Comparison of ENCODE assay signal across 13 cellular contexts in the genomic region with DNA sequence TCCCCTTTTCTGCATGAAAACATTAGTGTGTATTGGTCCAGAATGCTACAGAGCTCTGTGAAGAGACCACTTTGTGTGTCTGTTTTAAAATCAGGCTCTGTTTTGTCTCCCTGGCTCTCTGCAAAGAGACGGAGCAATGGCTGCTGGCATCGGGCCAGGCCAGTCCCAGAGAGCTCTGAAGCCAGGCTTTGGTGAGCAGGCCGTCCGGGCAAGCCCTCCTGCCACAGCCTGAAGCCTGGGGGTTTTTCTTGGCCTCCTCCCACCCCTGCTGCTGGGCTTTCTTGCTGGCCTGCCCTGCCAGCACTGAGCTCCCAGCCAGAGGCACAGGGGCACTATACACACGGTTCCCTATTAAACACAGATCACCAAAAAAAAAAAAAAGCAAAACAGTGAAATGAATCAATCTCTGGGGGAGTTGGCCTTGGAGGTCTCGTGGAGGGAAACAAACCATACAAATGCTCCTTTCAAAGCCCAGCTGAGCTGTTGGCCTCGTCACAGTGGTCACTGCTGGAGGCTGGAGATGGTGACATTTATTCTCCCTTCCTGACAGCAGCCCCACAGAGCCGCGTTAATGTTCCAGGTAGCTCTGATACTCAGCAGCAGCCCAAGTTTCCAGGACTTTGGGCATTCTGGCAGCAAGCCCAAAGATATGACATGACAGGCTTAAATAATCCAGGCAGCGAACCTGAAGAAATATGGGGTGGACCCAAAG.
DNase-seq lines count a peak whose midpoint lies in the region; ATAC-seq and TF ChIP-seq lines count a peak whose summit lies in the region.
"Had no signal": no experiment of that assay in that cellular context is flagged by ENCODE, and none has a peak within 500 bp of the region (broad histone marks: within the 10 kb centered on the region; RNA-seq: fewer than 3 reads in every experiment).

No MANE protein-coding gene starts in this region.

- H3K9me3 Mint-ChIP-seq in progenitor cell of endocrine pancreas (ENCODE audit: low read depth), result no peaks in the 10 kb centered on the region

- intact Hi-C loops in IMR-90 (cut with micrococcal nuclease), result no loop called here
- intact Hi-C loops in left cardiac atrium (cut with DNase I), result no loop called here

- no peak overlapping the region for H4K8ac ChIP-seq in IMR-90 (ENCODE audit: low read depth in 2 of 2, low read length in 2 of 2)

- H3K4me1 ChIP-seq in IMR-90 (ENCODE audit: control insufficient read depth, insufficient read depth, low read length), result no peaks in the 10 kb centered on the region
- H3K4me1 ChIP-seq: Caco-2, colonic mucosa, upper lobe of right lung had no signal

- H3K36me3 ChIP-seq in IMR-90 (ENCODE audit: control insufficient read depth, insufficient read depth, low read length), result no peaks in the 10 kb centered on the region
- H3K36me3 ChIP-seq: colonic mucosa, upper lobe of right lung had no signal

- no peak overlapping the region for H4K91ac ChIP-seq in IMR-90 (ENCODE audit: insufficient read depth, low read depth, low read length)

- no peak overlapping the region for H3K4me2 ChIP-seq in IMR-90 (ENCODE audit: low read depth, low read length)

- H2AK5ac ChIP-seq in IMR-90 (ENCODE audit: low read depth, low read length), result no peak overlapping the region

- no peak overlapping the region for H2BK15ac ChIP-seq in IMR-90 (ENCODE audit: low read depth, low read length)

- POLR2A ChIA-PET in IMR-90 (lab: Charles Lee; ENCODE audit: unreplicated experiment), result no interaction called here

- no peak for TF ChIP-seq CTCF in IMR-90 (conservative IDR thresholded peaks at IDR 0.05; ENCODE audit: low read depth, low read length)
- TF ChIP-seq CTCF in progenitor cell of endocrine pancreas (IDR thresholded peaks at IDR 0.05; ENCODE audit: unreplicated experiment), result no peak

- H3K4me3 ChIP-seq in IMR-90 (ENCODE audit: insufficient read depth, low read depth, low read length), result no peak overlapping the region
- H3K4me3 ChIP-seq: colonic mucosa, upper lobe of right lung had no signal

- H2AFZ ChIP-seq in IMR-90 (replicated peaks; ENCODE audit: low read length, poor library complexity), result peak overlapping the region; percentile 10

- in situ Hi-C loops in IMR-90 (cut with MboI; ENCODE audit: low sequenced_read_pairs), result no loop called here

- no peak overlapping the region for H3K56ac ChIP-seq in IMR-90 (ENCODE audit: extremely low read depth, insufficient read depth, low read length)

- no peak overlapping the region for H2AK9ac ChIP-seq in IMR-90 (replicated peaks; ENCODE audit: low read depth, low read length, poor library complexity)

- no peak overlapping the region for H2BK5ac ChIP-seq in IMR-90 (ENCODE audit: low read depth, low read length, poor library complexity, severe bottlenecking)

- no peak overlapping the region for H2BK20ac ChIP-seq in IMR-90 (ENCODE audit: low read depth, low read length)

- TF ChIP-seq RAD21 in IMR-90 (IDR thresholded peaks at IDR 0.05; ENCODE audit: low read length), result no peak

- 36% methylated on average over 5 of the region's 10 CpGs; no CpG with 5 or more reads in 1 of the 2 experiments for WGBS in IMR-90 (ENCODE audit: extremely low coverage in 2 of 2, insufficient read length in 1 of 2), 2 experiments

- H2BK120ac ChIP-seq in IMR-90 (ENCODE audit: low read depth, low read length), result no peak overlapping the region

- no peak overlapping the region for H3K4ac ChIP-seq in IMR-90 (ENCODE audit: low read depth, low read length)

- TF ChIP-seq POLR2A in IMR-90 (IDR thresholded peaks at IDR 0.05; ENCODE audit: low read depth, low read length), result no peak

- no peak overlapping the region for H3K18ac ChIP-seq in IMR-90 (ENCODE audit: low read depth, low read length)

- no peaks in the 10 kb centered on the region for H4K20me1 ChIP-seq in IMR-90 (ENCODE audit: insufficient read depth, low read length)

- BruUV-seq in IMR-90 (replicated peaks; lab: Mats Ljungman, UMichigan), result no TSS peak

- no peak overlapping the region for H3K4me3 Mint-ChIP-seq in progenitor cell of endocrine pancreas (ENCODE audit: low read depth)
- H3K4me3 Mint-ChIP-seq: naive thymus-derived CD4-positive, alpha-beta T cell had no signal

- H3K36me3 Mint-ChIP-seq in progenitor cell of endocrine pancreas (ENCODE audit: insufficient read depth), result no peaks in the 10 kb centered on the region

- H3K79me1 ChIP-seq in IMR-90 (ENCODE audit: low read depth in 1 of 2, low read length in 2 of 2), result no peaks in the 10 kb centered on the region

- no peak overlapping the region for H4K5ac ChIP-seq in IMR-90 (ENCODE audit: low read depth, low read length)

- H3K9me1 ChIP-seq in IMR-90 (ENCODE audit: insufficient read depth, low read length), result no peaks in the 10 kb centered on the region

- peaks cover 15% of the 10 kb centered on the region; the same call in 1 of the 2 replicates for H3K27me3 ChIP-seq in IMR-90 (ENCODE audit: control insufficient read depth, insufficient read depth, low read length)
- H3K27me3 ChIP-seq: colonic mucosa, upper lobe of right lung had no signal

- dilution Hi-C loops in IMR-90 (cut with HindIII; ENCODE audit: low sequenced_read_pairs, unreplicated experiment), result no loop called here

- ATAC-seq in IMR-90 (ENCODE audit: low read depth) (no peak; the same call in 1 of the 2 replicates), left cardiac atrium (peak; percentile 74 to 83), HG02884 (IDR thresholded peaks at IDR 0.05; ENCODE audit: unreplicated experiment) (no peak), HG02870 (IDR thresholded peaks at IDR 0.05; ENCODE audit: unreplicated experiment) (no peak), HG03469 (IDR thresholded peaks at IDR 0.05; ENCODE audit: unreplicated experiment) (no peak), GM21515 (IDR thresholded peaks at IDR 0.05; ENCODE audit: unreplicated experiment) (no peak)
- ATAC-seq: naive thymus-derived CD4-positive, alpha-beta T cell; upper lobe of right lung had no signal

- peaks cover 7% of the 10 kb centered on the region for H3K4me1 Mint-ChIP-seq in progenitor cell of endocrine pancreas (ENCODE audit: low read depth)
- H3K4me1 Mint-ChIP-seq: naive thymus-derived CD4-positive, alpha-beta T cell had no signal

- H3K27ac Mint-ChIP-seq in progenitor cell of endocrine pancreas, result peak overlapping the region; percentile 17
- H3K27ac Mint-ChIP-seq: naive thymus-derived CD4-positive, alpha-beta T cell had no signal

- CTCF ChIA-PET in IMR-90 (lab: Yijun Ruan, JAX), result interaction anchor here (0.8 kb wide), 1 partner anchor 11 kb away, joined by 3 read pairs; no protein-coding TSS in a partner anchor

- H3K27me3 Mint-ChIP-seq in progenitor cell of endocrine pancreas, result peaks cover 6% of the 10 kb centered on the region

- no peak overlapping the region for H3K9ac ChIP-seq in IMR-90 (ENCODE audit: low read depth, low read length)

- no peak overlapping the region for H3K23ac ChIP-seq in IMR-90 (ENCODE audit: low read depth, low read length)

- no peaks in the 10 kb centered on the region for H3K9me3 ChIP-seq in IMR-90 (ENCODE audit: control insufficient read depth, insufficient read depth, low read length)
- H3K9me3 ChIP-seq: Caco-2, colonic mucosa, upper lobe of right lung had no signal

- no peak overlapping the region for H3K14ac ChIP-seq in IMR-90 (replicated peaks; ENCODE audit: low read depth, low read length)

- H3K27ac ChIP-seq in IMR-90 (ENCODE audit: insufficient read depth, low read length), result no peak overlapping the region
- H3K27ac ChIP-seq: colonic mucosa, upper lobe of right lung had no signal

- DNase-seq in IMR-90, result no peak
- peak in 52 of 58 donors; percentile 15 to 90 (median 72) for DNase-seq in anterior cingulate cortex (lab: John Stamatoyannopoulos, UW)
- DNase-seq in left cardiac atrium, result peak; percentile 79
- no peak for DNase-seq in progenitor cell of endocrine pancreas (ENCODE audit: low spot score, unreplicated experiment)
- DNase-seq: Caco-2; colonic mucosa; naive thymus-derived CD4-positive, alpha-beta T cell; T-helper 9 cell; upper lobe of right lung had no signal

TF ChIP-seq in IMR-90, 13 proteins besides CTCF, POLR2A, EP300 and RAD21:
- no peak for TF ChIP-seq ELK1 (IDR thresholded peaks at IDR 0.05; ENCODE audit: borderline replicate concordance, low read depth, low read length)
- TF ChIP-seq RFX5 (IDR thresholded peaks at IDR 0.05; ENCODE audit: low read depth, low read length), result no peak
- TF ChIP-seq MAFK (IDR thresholded peaks at IDR 0.05; ENCODE audit: low read depth, low read length), result no peak
- no peak for TF ChIP-seq RCOR1 (IDR thresholded peaks at IDR 0.05; ENCODE audit: insufficient replicate concordance, low read length)
- no peak for TF ChIP-seq BHLHE40 (IDR thresholded peaks at IDR 0.05; ENCODE audit: low read depth, low read length)
- TF ChIP-seq FOS (IDR thresholded peaks at IDR 0.05; ENCODE audit: low read depth, low read length), result no peak
- no peak for TF ChIP-seq MAZ (IDR thresholded peaks at IDR 0.05; ENCODE audit: borderline replicate concordance, low read depth, low read length)
- TF ChIP-seq USF2 (IDR thresholded peaks at IDR 0.05; ENCODE audit: low read depth, low read length), result no peak
- TF ChIP-seq SMC3 (IDR thresholded peaks at IDR 0.05; ENCODE audit: low read depth, low read length), result no peak
- TF ChIP-seq MXI1 (IDR thresholded peaks at IDR 0.05; ENCODE audit: borderline replicate concordance, low read depth, low read length), result no peak
- TF ChIP-seq CEBPB (IDR thresholded peaks at IDR 0.05; ENCODE audit: low read depth, low read length), result no peak
- no peak for TF ChIP-seq NFE2L2 (IDR thresholded peaks at IDR 0.05; ENCODE audit: low read depth, low read length)
- TF ChIP-seq CHD1 (IDR thresholded peaks at IDR 0.05; ENCODE audit: low read depth, low read length), result no peak
TF ChIP-seq in IMR-90: peak in this region for 0.

Comparison
In these comparisons a context has a peak if more than half of its experiments do, and no peak if none do; other contexts are left out.
1. ATAC-seq: peak in left cardiac atrium (2 of 2); none in IMR-90 (single experiment), HG02884 (single experiment), HG02870 (single experiment), HG03469 (single experiment) and GM21515 (single experiment).
2. DNase-seq: peak in anterior cingulate cortex (52 of 58) and left cardiac atrium (single experiment); none in IMR-90 (single experiment) and progenitor cell of endocrine pancreas (single experiment).